20 cellular contexts compared by ENCODE assay signal in genomic region chr2:241066171-241066892, GRCh38.
"Had no signal": no experiment of that assay in that cellular context is flagged by ENCODE, and none has a peak within 500 bp of the region (broad histone marks: within the 10 kb centered on the region; RNA-seq: fewer than 3 reads in every experiment).

No MANE protein-coding gene starts in this region.

- H3K9me3 Mint-ChIP-seq: activated naive CD4-positive, alpha-beta T cell treated with anti-CD3 and anti-CD28 coated beads for 36 hours; activated T-helper 17 cell treated with anti-CD3 and anti-CD28 coated beads, Interleukin-2, amount 50 U/mL, for 72 hours; brain; endodermal cell had no signal

- H3K4me1 ChIP-seq: foreskin keratinocyte had no signal

- H3K9me3 ChIP-seq: left lung, tibial artery had no signal

- H3K4me1 Mint-ChIP-seq: activated CD4-positive, alpha-beta T cell treated with anti-CD3 and anti-CD28 coated beads for 36 hours; activated CD8-positive, alpha-beta memory T cell treated with anti-CD3 and anti-CD28 coated beads, Interleukin-2, amount 10 ng/mL, durations not matched to agents 7 days and 5 days; activated T-helper 17 cell treated with anti-CD3 and anti-CD28 coated beads, Interleukin-2, amount 50 U/mL, for 72 hours; brain; endodermal cell had no signal

- H3K4me3 Mint-ChIP-seq: activated CD4-positive, alpha-beta T cell treated with anti-CD3 and anti-CD28 coated beads for 36 hours; activated CD8-positive, alpha-beta memory T cell treated with anti-CD3 and anti-CD28 coated beads, Interleukin-2, amount 10 ng/mL, durations not matched to agents 7 days and 5 days; activated naive CD4-positive, alpha-beta T cell treated with anti-CD3 and anti-CD28 coated beads for 36 hours; activated T-helper 17 cell treated with anti-CD3 and anti-CD28 coated beads, Interleukin-2, amount 50 U/mL, for 72 hours; brain; endodermal cell had no signal

- H3K27me3 Mint-ChIP-seq: activated CD4-positive, alpha-beta T cell treated with anti-CD3 and anti-CD28 coated beads for 36 hours; activated T-helper 17 cell treated with anti-CD3 and anti-CD28 coated beads, Interleukin-2, amount 50 U/mL, for 72 hours had no signal

- H3K4me3 ChIP-seq: left lung, tibial artery had no signal

- DNase-seq: activated CD4-positive, alpha-beta T cell treated with anti-CD3 and anti-CD28 coated beads for 36 hours; activated CD4-positive, alpha-beta T cell treated with anti-CD3 and anti-CD28 coated beads, Interleukin-2, amount 50 U/mL, for 48 hours; activated naive CD4-positive, alpha-beta T cell treated with anti-CD3 and anti-CD28 coated beads for 36 hours; activated T-cell treated with anti-CD3 and anti-CD28 coated beads, Interleukin-2, amount 50 U/mL, for 1 hour; anterior cingulate cortex; central memory CD4-positive, alpha-beta T cell; foreskin keratinocyte; hippocampal formation; mammary epithelial cell; stimulated activated CD4-positive, alpha-beta T cell treated with anti-CD3 and anti-CD28 coated beads, Interleukin-1b, Interleukin-23, amount 100 ng/mL, for 48 hours; stimulated activated CD8-positive, alpha-beta memory T cell treated with anti-CD3 and anti-CD28 coated beads, Interleukin-4, amount 100 ng/mL, for 48 hours; stimulated activated naive CD4-positive, alpha-beta T cell; tibial artery had no signal

- ATAC-seq: activated CD4-positive, alpha-beta T cell treated with anti-CD3 and anti-CD28 coated beads for 36 hours; activated CD8-positive, alpha-beta memory T cell treated with anti-CD3 and anti-CD28 coated beads, Interleukin-2, amount 10 ng/mL, durations not matched to agents 7 days and 5 days; activated T-helper 17 cell treated with anti-CD3 and anti-CD28 coated beads, Interleukin-2, amount 50 U/mL, for 72 hours; left lung had no signal

- H3K27ac Mint-ChIP-seq: activated CD4-positive, alpha-beta T cell treated with anti-CD3 and anti-CD28 coated beads for 36 hours; activated CD8-positive, alpha-beta memory T cell treated with anti-CD3 and anti-CD28 coated beads, Interleukin-2, amount 10 ng/mL, durations not matched to agents 7 days and 5 days; activated naive CD4-positive, alpha-beta T cell treated with anti-CD3 and anti-CD28 coated beads for 36 hours; activated T-helper 17 cell treated with anti-CD3 and anti-CD28 coated beads, Interleukin-2, amount 50 U/mL, for 72 hours; brain; endodermal cell had no signal

- H3K27ac ChIP-seq: epithelial cell of prostate, foreskin keratinocyte, left lung, parathyroid adenoma, tibial artery had no signal

- H3K36me3 Mint-ChIP-seq: activated CD8-positive, alpha-beta memory T cell treated with anti-CD3 and anti-CD28 coated beads, Interleukin-2, amount 10 ng/mL, durations not matched to agents 7 days and 5 days; brain had no signal
